Comparison of ENCODE assay signal across 9 cellular contexts in genomic region chr10:4825868-4826787, GRCh38. TPM values are rescaled to one million over a fixed set of nuclear protein-coding genes. Genes with fewer than 3 reads are reported as not detected.
A peak's percentile ranks its signal among the peaks of the same experiment; 100 is the strongest.
DNase-seq lines count a peak whose midpoint lies in the region; ATAC-seq and TF ChIP-seq lines count a peak whose summit lies in the region.
"Had no signal": no experiment of that assay in that cellular context is flagged by ENCODE, and none has a peak within 500 bp of the region (broad histone marks: within the 10 kb centered on the region; RNA-seq: fewer than 3 reads in every experiment).

AKR1E2 (plus strand) TSS chr10:4826207; CDS start chr10:4826325, 118 bp downstream.

- H3K4me3 ChIP-seq in lung, result peak within 1 kb of the TSS; percentile 59

- H3K36me3 Mint-ChIP-seq in effector memory CD8-positive, alpha-beta T cell (ENCODE audit: insufficient read depth), result peaks cover 3% of the 10 kb centered on the region

- H3K27ac Mint-ChIP-seq in effector memory CD8-positive, alpha-beta T cell, result no peak within 1 kb of the TSS

- H3K27ac ChIP-seq in 22Rv1, result peak within 1 kb of the TSS; percentile 74
- peak within 1 kb of the TSS; percentile 92 to 95 for H3K27ac ChIP-seq in lung (ENCODE audit: low read depth in 1 of 2, low read length in 1 of 2)

- 13 to 14% methylated on average over 80 to 87 of the region's 87 CpGs for WGBS in lung, 2 donors

- H3K27me3 ChIP-seq in lung (ENCODE audit: control insufficient read depth, insufficient read depth), result no peaks in the 10 kb centered on the region

- peaks cover 4 to 6% of the 10 kb centered on the region in 2 donors for H3K4me1 Mint-ChIP-seq in effector memory CD8-positive, alpha-beta T cell (ENCODE audit: low read depth in 2 of 2)

- H3K27me3 Mint-ChIP-seq in effector memory CD8-positive, alpha-beta T cell, result peaks cover 79 to 92% of the 10 kb centered on the region in 2 donors

- H3K9me3 Mint-ChIP-seq in effector memory CD8-positive, alpha-beta T cell, result no peaks in the 10 kb centered on the region

- DNase-seq in NCI-H446 treated with DMSO at 0.1 percent for 48 hours (lab: John Stamatoyannopoulos, UW) (peak; percentile 85), lung (ENCODE audit: low spot score) (peak; percentile 84), DMS79 (lab: John Stamatoyannopoulos, UW) (no peak)
- peak; percentile 46 for DNase-seq in activated CD8-positive, alpha-beta memory T cell treated with anti-CD3 and anti-CD28 coated beads, Interleukin-2, amount 50 U/mL, for 4 hours
- DNase-seq in effector memory CD8-positive, alpha-beta T cell, result peak; percentile 20 to 23 (median 23)
- DNase-seq in stimulated activated CD4-positive, alpha-beta T cell treated with anti-CD3 and anti-CD28 coated beads, Interleukin-4, amount 100 ng/mL, for 24 hours, result peak; percentile 80

- no peak; the same call in 1 of the 2 replicates for TF ChIP-seq CTCF in 22Rv1 (IDR thresholded peaks at IDR 0.05)
- no peak for TF ChIP-seq CTCF in lung (IDR thresholded peaks at IDR 0.05; ENCODE audit: control extremely low read depth, extremely low read depth)

- H3K4me1 ChIP-seq in lung (ENCODE audit: control insufficient read depth in 2 of 2, insufficient read depth in 2 of 2, low read length in 2 of 2), result peaks cover 0 to 3% of the 10 kb centered on the region in 2 donors

- no peaks in the 10 kb centered on the region for H3K36me3 ChIP-seq in lung (ENCODE audit: control insufficient read depth in 2 of 2, insufficient read depth in 2 of 2, low read length in 2 of 2)

- peak within 1 kb of the TSS; percentile 42 to 55 for H3K4me3 Mint-ChIP-seq in effector memory CD8-positive, alpha-beta T cell

- no peaks in the 10 kb centered on the region for H3K9me3 ChIP-seq in lung (ENCODE audit: control insufficient read depth in 2 of 2, insufficient read depth in 1 of 2, low read length in 1 of 2)

- peak; percentile 47 for ATAC-seq in GM21717 (IDR thresholded peaks at IDR 0.05; ENCODE audit: unreplicated experiment)
- peak; percentile 84 for ATAC-seq in effector memory CD8-positive, alpha-beta T cell (replicated peaks)
- peak; percentile 88 for ATAC-seq in lung (ENCODE audit: insufficient read depth, low FRiP score)

RNA-seq across cellular contexts. Expression of gene AKR1E2, which starts in this region (rescaled TPM):
- 1 to 10 TPM; 5.6 to 7.5 TPM for total RNA-seq in lung
- 1 to 10 TPM; 1.5 to 2.1 TPM for polyA plus RNA-seq in lung
- total RNA-seq: Daoy had no signal
